13 cellular contexts compared by ENCODE assay signal in genomic region chr3:53168175-53168923, GRCh38. TPM values are rescaled to one million over a fixed set of nuclear protein-coding genes. Genes with fewer than 3 reads are reported as not detected.
DNase-seq lines count a peak whose midpoint lies in the region; ATAC-seq, FAIRE-seq and TF ChIP-seq lines count a peak whose summit lies in the region.
"Had no signal": no experiment of that assay in that cellular context is flagged by ENCODE, and none has a peak within 500 bp of the region (broad histone marks: within the 10 kb centered on the region; RNA-seq: fewer than 3 reads in every experiment).

No MANE protein-coding gene starts in this region.

- H3K27ac ChIP-seq in KOPT-K1 (ENCODE audit: low read depth, low read length, poor library complexity, severe bottlenecking) (peak overlapping the region; percentile 67), H1 (ENCODE audit: low read depth, low read length) (no peak overlapping the region), neuronal stem cell (replicated peaks; ENCODE audit: low read length) (peak overlapping the region; percentile 29)
- H3K27ac ChIP-seq: foreskin keratinocyte, psoas muscle had no signal

- H2AFZ ChIP-seq in H1 (ENCODE audit: low read length) (no peak overlapping the region), neuronal stem cell (ENCODE audit: low read length) (peak overlapping the region; percentile 81)

- no peak for TF ChIP-seq EP300 in H1 (IDR thresholded peaks at IDR 0.05; ENCODE audit: borderline replicate concordance in 1 of 2, low read depth in 2 of 2, low read length in 2 of 2)

- peaks cover 13% of the 10 kb centered on the region for H3K79me1 ChIP-seq in H1 (ENCODE audit: low read depth, low read length)
- peaks cover 19% of the 10 kb centered on the region for H3K79me1 ChIP-seq in neuronal stem cell (ENCODE audit: low read depth, low read length)

- H2AK5ac ChIP-seq in H1 (ENCODE audit: low read depth, low read length) (no peak overlapping the region), neuronal stem cell (ENCODE audit: low read depth, low read length) (peak overlapping the region; percentile 91)

- H3K23me2 ChIP-seq in H1 (ENCODE audit: low read depth, low read length) = no peaks in the 10 kb centered on the region; the same call in 1 of the 2 replicates

- POLR2A ChIA-PET in H1 (lab: Charles Lee; ENCODE audit: partially characterized antibody) = interaction anchor here (1.0 to 7.9 kb wide), 5 partner anchors 10 to 51 kb away, joined by 3 to 56 read pairs (median 4); partner anchors contain the start of gene PRKCD

- H4K91ac ChIP-seq in H1 (replicated peaks; ENCODE audit: insufficient read length, low read length) = peak overlapping the region; percentile 8
- peak overlapping the region; percentile 93 for H4K91ac ChIP-seq in neuronal stem cell (ENCODE audit: low read depth, low read length, poor library complexity)

- no peak overlapping the region for H4K5ac ChIP-seq in H1 (ENCODE audit: insufficient read length, low read depth, low read length)

- H2BK120ac ChIP-seq in H1 (replicated peaks; ENCODE audit: low read depth, low read length) = no peak overlapping the region
- H2BK120ac ChIP-seq in neuronal stem cell (ENCODE audit: low read depth, low read length) = peak overlapping the region; percentile 57

- H3K9ac ChIP-seq in H1 (replicated peaks in 1 of 4; ENCODE audit: extremely low read depth in 1 of 4, low read depth in 3 of 4, low read length in 3 of 4) (peak overlapping the region in 2 of 4 experiments; percentile 13 to 19; a peak in 3 of 7 replicates), neuronal stem cell (ENCODE audit: low read depth, low read length, poor library complexity) (peak overlapping the region; percentile 64)

- H3K4me3 ChIP-seq in H1 (ENCODE audit: extremely low read depth in 1 of 4, insufficient read depth in 2 of 4, low read depth in 3 of 4, low read length in 4 of 4) (no peak overlapping the region), neuronal stem cell (ENCODE audit: low read length in 2 of 2) (peak overlapping the region in 1 of 2 donors; percentile 29)
- H3K4me3 ChIP-seq: psoas muscle had no signal

- H2BK12ac ChIP-seq in H1 (ENCODE audit: low read depth, low read length) (peak overlapping the region; percentile 5; the same call in 1 of the 2 replicates), neuronal stem cell (ENCODE audit: low read length) (peak overlapping the region; percentile 93)

- CTCF ChIA-PET in H1 (lab: Charles Lee; ENCODE audit: partially characterized antibody) = interaction anchor here (0.6 to 5.9 kb wide), 18 partner anchors 10 to 501 kb away, joined by 3 to 50 read pairs (median 3); no protein-coding TSS in a partner anchor

- no peak overlapping the region for H3K14ac ChIP-seq in H1 (ENCODE audit: insufficient read length)
- peak overlapping the region; percentile 3 for H3K14ac ChIP-seq in neuronal stem cell (ENCODE audit: low read length)

- 66% methylated on average over 15 of the region's 15 CpGs; no CpG with 5 or more reads in 1 of the 2 experiments for WGBS in H1 (ENCODE audit: extremely low coverage in 1 of 2, insufficient coverage in 1 of 2, insufficient read length in 1 of 2, insufficient replicate concordance in 2 of 2, low coverage in 1 of 2, low lambda C conversion rate in 2 of 2, missing lambda C conversion rate in 1 of 2), 2 experiments
- WGBS in neuronal stem cell (ENCODE audit: extremely low coverage in 2 of 2, insufficient read length in 2 of 2, insufficient replicate concordance in 1 of 2), 2 donors = no CpG with 5 or more reads among the region's 15 CpGs

- H3K27me3 ChIP-seq in H1 (replicated peaks in 1 of 4; ENCODE audit: control insufficient read depth in 3 of 4, extremely low read depth in 1 of 4, insufficient read depth in 3 of 4, low read length in 3 of 4) (no peaks in the 10 kb centered on the region), neuronal stem cell (ENCODE audit: control insufficient read depth in 3 of 3, insufficient read depth in 3 of 3, low read depth in 1 of 3, low read length in 3 of 3) (peaks cover 0 to 27% (median 0%) of the 10 kb centered on the region in 3 experiments)
- H3K27me3 ChIP-seq: foreskin keratinocyte had no signal

- DNase-seq in CD1c-positive myeloid dendritic cell (ENCODE audit: extremely low spot score) = peak; percentile 63
- no peak for DNase-seq in H1 (ENCODE audit: low read depth in 1 of 2, low spot score in 2 of 2)
- DNase-seq in neuronal stem cell (ENCODE audit: low spot score) = no peak
- no peak for DNase-seq in NCI-H2171 treated with DMSO at 0.1 percent for 48 hours (lab: John Stamatoyannopoulos, UW)
- no peak for DNase-seq in NCI-H510A treated with DMSO at 0.1 percent for 48 hours (lab: John Stamatoyannopoulos, UW)
- no peak for DNase-seq in DMS153 (lab: John Stamatoyannopoulos, UW)
- DNase-seq: foreskin keratinocyte, NCI-H446, psoas muscle had no signal

- peak overlapping the region; percentile 7; the same call in 1 of the 2 replicates for H2BK20ac ChIP-seq in H1 (ENCODE audit: low read length)

- FAIRE-seq in H1 (lab: Jason Lieb, UNC) = no peak

- H3K4ac ChIP-seq in H1 (replicated peaks; ENCODE audit: insufficient read length, low read depth, low read length) (peak overlapping the region; percentile 46), neuronal stem cell (ENCODE audit: low read length) (peak overlapping the region; percentile 18)

- no peak for TF ChIP-seq CTCF in H1 (IDR thresholded peaks at IDR 0.05; ENCODE audit: control extremely low read depth in 1 of 3, insufficient read depth in 1 of 3, low read depth in 1 of 3, low read length in 3 of 3)

- peak overlapping the region; percentile 66; the same call in 1 of the 2 replicates for H4K8ac ChIP-seq in H1 (ENCODE audit: extremely low read depth, insufficient read depth, low read length)
- H4K8ac ChIP-seq in neuronal stem cell (ENCODE audit: low read depth, low read length) = no peak overlapping the region

- H3K79me2 ChIP-seq in H1 (ENCODE audit: control insufficient read depth in 1 of 2, insufficient read depth in 2 of 2, low read length in 2 of 2) = no peaks in the 10 kb centered on the region; a peak in 1 of 4 replicates

- peaks cover 4 to 14% of the 10 kb centered on the region in 2 experiments for H4K20me1 ChIP-seq in H1 (replicated peaks in 1 of 2; ENCODE audit: control insufficient read depth in 1 of 2, insufficient read depth in 2 of 2, low read length in 2 of 2)

- H3K4me2 ChIP-seq in H1 (ENCODE audit: insufficient read depth in 1 of 2, low read depth in 2 of 2, low read length in 2 of 2) = peak overlapping the region in 1 of 2 experiments; percentile 19; a peak in 3 of 4 replicates
- H3K4me2 ChIP-seq in neuronal stem cell (ENCODE audit: insufficient read depth, low read length, poor library complexity, severe bottlenecking) = no peak overlapping the region

- H3K23ac ChIP-seq in H1 (ENCODE audit: insufficient read length) = no peak overlapping the region
- H3K23ac ChIP-seq in neuronal stem cell (ENCODE audit: low read depth, low read length, poor library complexity) = peak overlapping the region; percentile 74

- H2BK15ac ChIP-seq in H1 (ENCODE audit: low read length) (peak overlapping the region; percentile 83; the same call in 1 of the 2 replicates), neuronal stem cell (ENCODE audit: low read length) (peak overlapping the region; percentile 90)

- no peaks in the 10 kb centered on the region for H3K9me3 ChIP-seq in KOPT-K1 (ENCODE audit: insufficient read depth, low read length, poor library complexity, severe bottlenecking)
- no peaks in the 10 kb centered on the region for H3K9me3 ChIP-seq in H1 (ENCODE audit: insufficient read depth in 2 of 2, low read depth in 1 of 2, low read length in 1 of 2)
- no peaks in the 10 kb centered on the region for H3K9me3 ChIP-seq in neuronal stem cell (replicated peaks in 1 of 2; ENCODE audit: control insufficient read depth in 2 of 2, insufficient read depth in 1 of 2, low read depth in 1 of 2, low read length in 2 of 2)
- H3K9me3 ChIP-seq: psoas muscle had no signal

- ATAC-seq in HG02623 (IDR thresholded peaks at IDR 0.05; ENCODE audit: unreplicated experiment) = no peak
- ATAC-seq: activated T-helper 17 cell treated with anti-CD3 and anti-CD28 coated beads, Interleukin-2, amount 50 U/mL, for 72 hours; foreskin keratinocyte; HCT116; psoas muscle had no signal

- no peak overlapping the region for H3K56ac ChIP-seq in H1 (replicated peaks; ENCODE audit: insufficient read length, low read depth, low read length)

- no peak for TF ChIP-seq RAD21 in H1 (IDR thresholded peaks at IDR 0.05 in 1 of 2, conservative IDR thresholded peaks at IDR 0.05 in 1 of 2; ENCODE audit: low read depth in 2 of 2, low read length in 2 of 2)

- no peak for TF ChIP-seq POLR2A in H1 (IDR thresholded peaks at IDR 0.05; ENCODE audit: control extremely low read depth in 1 of 2, low read depth in 2 of 2, low read length in 2 of 2)

- H3K18ac ChIP-seq in H1 (ENCODE audit: extremely low read depth, low read length) (0 out of 2 replicates have a peak overlapping the region, but pooled peaks have one; percentile 24), neuronal stem cell (ENCODE audit: low read length) (peak overlapping the region; percentile 84)

- H3K4me1 ChIP-seq in H1 (replicated peaks in 1 of 4; ENCODE audit: control insufficient read depth in 3 of 4, insufficient read depth in 4 of 4, low read length in 3 of 4) (peaks cover 3 to 49% (median 33%) of the 10 kb centered on the region in 4 experiments), neuronal stem cell (ENCODE audit: control insufficient read depth in 2 of 2, insufficient read depth in 1 of 2, low read depth in 1 of 2, low read length in 2 of 2) (peaks cover 40 to 42% of the 10 kb centered on the region in 2 donors)

- H3K36me3 ChIP-seq in KOPT-K1 (ENCODE audit: insufficient read depth, low read length) (no peaks in the 10 kb centered on the region), H1 (ENCODE audit: control insufficient read depth in 2 of 4, insufficient read depth in 4 of 4, low read length in 3 of 4) (no peaks in the 10 kb centered on the region), neuronal stem cell (replicated peaks in 1 of 2; ENCODE audit: control insufficient read depth in 2 of 2, insufficient read depth in 2 of 2, low read length in 2 of 2) (no peaks in the 10 kb centered on the region)

- H2BK5ac ChIP-seq in H1 (ENCODE audit: low read depth, low read length) = peak overlapping the region; percentile 41
- H2BK5ac ChIP-seq in neuronal stem cell (ENCODE audit: low read length) = peak overlapping the region; percentile 33

RNA-seq across cellular contexts. Expression of gene PRKCD, which starts 7.3 kb away (rescaled TPM):
- 22.2 and 22.6 TPM in 2 replicates for total RNA-seq in H1 (2021; fragmentation: NEBNext Ultra II Directional; extraction: Animal tissue kit (Norgen Biotek cat#: 25700))
- 23.9 and 27.0 TPM in 2 replicates for polyA plus RNA-seq in H1 (2011; rRNA removed)
- polyA plus RNA-seq in H1 (2011; cell fraction: cytosol; rRNA removed) = 30.9 TPM
- 34.6 TPM for polyA plus RNA-seq in H1 (2011; cell fraction: nucleus; rRNA removed)
- polyA plus RNA-seq in H1 (2012, experiment 1 of 2) = 18.6 to 28.0 TPM (median 26.1 TPM) in 4 replicates
- polyA plus RNA-seq in H1 (2012, experiment 2 of 2) = 15.9 TPM
- polyA plus RNA-seq in H1 (2013, experiment 1 of 2) = 14.0 TPM
- polyA plus RNA-seq in H1 (2013, experiment 2 of 2) = 14.8 TPM
- polyA minus RNA-seq in H1 (2011; rRNA and poly(A)+ RNA removed) = 26.9 and 27.6 TPM in 2 replicates
- polyA minus RNA-seq in H1 (2011; cell fraction: cytosol; rRNA and poly(A)+ RNA removed) = 15.3 TPM
- 13.2 TPM for polyA minus RNA-seq in H1 (2011; cell fraction: nucleus; rRNA and poly(A)+ RNA removed)
- 7.8 TPM for polyA plus RNA-seq in neuronal stem cell (2013, experiment 1 of 2)
- polyA plus RNA-seq in neuronal stem cell (2013, experiment 2 of 2) = 7.9 TPM

RNA-seq across cellular contexts. Expression of gene RFT1, which starts 38.1 kb away (rescaled TPM):
- total RNA-seq in H1 (2021; fragmentation: NEBNext Ultra II Directional; extraction: Animal tissue kit (Norgen Biotek cat#: 25700)) = 24.4 and 27.7 TPM in 2 replicates
- polyA plus RNA-seq in H1 (2011; rRNA removed) = 35.1 and 42.4 TPM in 2 replicates
- polyA plus RNA-seq in H1 (2011; cell fraction: cytosol; rRNA removed) = 27.6 TPM
- polyA plus RNA-seq in H1 (2011; cell fraction: nucleus; rRNA removed) = 26.7 TPM
- 18.2 to 28.0 TPM (median 25.3 TPM) in 4 replicates for polyA plus RNA-seq in H1 (2012, experiment 1 of 2)
- 24.2 TPM for polyA plus RNA-seq in H1 (2012, experiment 2 of 2)
- polyA plus RNA-seq in H1 (2013, experiment 1 of 2) = 19.1 TPM
- polyA plus RNA-seq in H1 (2013, experiment 2 of 2) = 22.3 TPM
- 63.8 TPM in 2 replicates for polyA minus RNA-seq in H1 (2011; rRNA and poly(A)+ RNA removed)
- polyA minus RNA-seq in H1 (2011; cell fraction: cytosol; rRNA and poly(A)+ RNA removed) = 16.7 TPM
- 22.6 TPM for polyA minus RNA-seq in H1 (2011; cell fraction: nucleus; rRNA and poly(A)+ RNA removed)
- 9.3 TPM for polyA plus RNA-seq in neuronal stem cell (2013, experiment 1 of 2)
- 9.6 TPM for polyA plus RNA-seq in neuronal stem cell (2013, experiment 2 of 2)
